ENCODE assay signal across 12 cellular contexts in the genomic region with DNA sequence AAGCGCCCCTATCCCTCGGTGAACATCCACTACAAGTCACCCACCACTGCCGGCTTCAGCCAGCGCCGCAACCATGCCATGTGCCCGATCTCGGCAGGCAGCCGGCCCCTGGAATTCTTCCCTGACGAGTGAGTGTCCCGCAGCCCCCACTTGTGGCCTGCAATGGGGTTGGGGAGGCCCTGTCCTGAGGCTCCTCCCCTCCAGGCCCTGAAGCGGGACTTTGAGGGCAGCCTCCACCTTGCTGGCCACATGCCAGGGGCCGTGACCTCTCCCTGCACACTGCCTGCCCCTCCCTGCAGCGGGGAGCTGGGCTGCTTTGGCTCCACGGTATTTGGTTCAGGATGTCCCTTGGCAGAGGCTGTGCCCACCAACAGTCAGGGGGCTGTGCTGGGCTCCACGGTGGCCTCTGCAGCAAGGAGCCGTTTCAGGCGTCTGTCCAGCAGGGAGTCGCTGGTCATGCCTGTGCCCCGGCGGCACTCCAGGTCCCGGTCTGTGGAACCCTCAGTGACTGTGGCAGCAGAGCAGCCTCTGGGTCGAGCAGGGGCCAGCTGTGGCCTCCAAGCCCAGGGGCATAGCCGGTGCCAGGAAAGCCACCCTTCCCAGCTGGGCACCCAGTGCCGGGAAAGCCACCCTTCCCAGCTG. TPM values are rescaled to one million over a fixed set of nuclear protein-coding genes. Genes with fewer than 3 reads are reported as not detected.
DNase-seq lines count a peak whose midpoint lies in the region; ATAC-seq and TF ChIP-seq lines count a peak whose summit lies in the region.
"Had no signal": no experiment of that assay in that cellular context is flagged by ENCODE, and none has a peak within 500 bp of the region (broad histone marks: within the 10 kb centered on the region; RNA-seq: fewer than 3 reads in every experiment).

No MANE protein-coding gene starts in this region.

- H3K4me1 ChIP-seq in BLaER1 (peaks cover 51% of the 10 kb centered on the region), NT2/D1 (ENCODE audit: insufficient read depth, insufficient read length) (peaks cover 24% of the 10 kb centered on the region), neural progenitor cell (no peaks in the 10 kb centered on the region)

- peaks cover 78% of the 10 kb centered on the region for H3K36me3 ChIP-seq in BLaER1
- peaks cover 85% of the 10 kb centered on the region for H3K36me3 ChIP-seq in NT2/D1 (ENCODE audit: insufficient read depth, insufficient read length, low read length)
- H3K36me3 ChIP-seq in neural progenitor cell: no peaks in the 10 kb centered on the region

- H2AFZ ChIP-seq in neural progenitor cell (replicated peaks): no peak overlapping the region
- H2AFZ ChIP-seq: GM23248 had no signal

- intact Hi-C loops in dorsolateral prefrontal cortex (cut with DNase I): loop anchor here in 1 of 2 donors (10.0 kb wide), 1 partner anchor 338 kb away; a partner anchor contains a TSS

- DNase-seq in NT2/D1 (ENCODE audit: low read depth, low spot score) (no peak), dorsolateral prefrontal cortex (no peak), neural progenitor cell (ENCODE audit: low spot score) (peak; percentile 20), HPDE6-E6E7 (ENCODE audit: extremely low spot score) (no peak), NCI-H510A treated with DMSO at 0.1 percent for 48 hours (lab: John Stamatoyannopoulos, UW) (no peak), putamen (ENCODE audit: low spot score) (no peak)
- DNase-seq: Caco-2, GM23248, NCI-H1436, NCI-H2029 treated with DMSO at 0.1 percent for 48 hours had no signal

- H3K27me3 ChIP-seq in BLaER1 (no peaks in the 10 kb centered on the region), NT2/D1 (ENCODE audit: insufficient read depth, insufficient read length) (no peaks in the 10 kb centered on the region), dorsolateral prefrontal cortex (no peaks in the 10 kb centered on the region), neural progenitor cell (no peaks in the 10 kb centered on the region)

- H3K79me2 ChIP-seq in neural progenitor cell (ENCODE audit: low read depth): no peaks in the 10 kb centered on the region

- H3K27ac ChIP-seq in BLaER1: peak overlapping the region; percentile 87
- peak overlapping the region in 34 of 59 donors; percentile 1 to 97 (median 46) for H3K27ac ChIP-seq in dorsolateral prefrontal cortex
- H3K27ac ChIP-seq in neural progenitor cell: no peak overlapping the region
- H3K27ac ChIP-seq: GM23248 had no signal

- H3K4me2 ChIP-seq in BLaER1 (peak overlapping the region; percentile 95), neural progenitor cell (no peak overlapping the region)

- H3K9ac ChIP-seq in BLaER1 (peak overlapping the region; percentile 73), NT2/D1 (ENCODE audit: insufficient read length, low read depth) (peak overlapping the region; percentile 21), neural progenitor cell (no peak overlapping the region)
- H3K9ac ChIP-seq: GM23248 had no signal

- H3K27me3 Mint-ChIP-seq in neural progenitor cell (ENCODE audit: insufficient read depth, low read depth): peaks cover 4% of the 10 kb centered on the region

- peaks cover 8% of the 10 kb centered on the region for H3F3A ChIP-seq in neural progenitor cell (ENCODE audit: low read depth)

- no peak overlapping the region for H3K27ac Mint-ChIP-seq in neural progenitor cell

- TF ChIP-seq CTCF in dorsolateral prefrontal cortex (IDR thresholded peaks at IDR 0.05 in 54 of 56, conservative IDR thresholded peaks at IDR 0.05 in 2 of 56; ENCODE audit: low read depth in 1 of 56, partially characterized antibody in 56 of 56): no peak
- TF ChIP-seq CTCF in neural progenitor cell (IDR thresholded peaks at IDR 0.05): no peak

- no peaks in the 10 kb centered on the region for H3K9me3 Mint-ChIP-seq in neural progenitor cell

- H3K9me3 ChIP-seq in BLaER1 (no peaks in the 10 kb centered on the region), NT2/D1 (ENCODE audit: insufficient read depth, low read length) (no peaks in the 10 kb centered on the region), neural progenitor cell (ENCODE audit: low read depth) (no peaks in the 10 kb centered on the region)
- H3K9me3 ChIP-seq: Caco-2 had no signal

- no peak for ATAC-seq in GM19351 (IDR thresholded peaks at IDR 0.05; ENCODE audit: unreplicated experiment)

- H3K4me3 ChIP-seq in BLaER1 (peak overlapping the region; percentile 58), NT2/D1 (ENCODE audit: insufficient read length, low read depth) (no peak overlapping the region), dorsolateral prefrontal cortex (no peak overlapping the region), neural progenitor cell (no peak overlapping the region)
- H3K4me3 ChIP-seq: GM23248 had no signal

- H4K20me1 ChIP-seq in BLaER1 (peaks cover 50% of the 10 kb centered on the region), neural progenitor cell (ENCODE audit: low read depth) (peaks cover 15% of the 10 kb centered on the region)

- H3K4me1 Mint-ChIP-seq in neural progenitor cell: no peaks in the 10 kb centered on the region

- H3K36me3 Mint-ChIP-seq in neural progenitor cell: peaks cover 3% of the 10 kb centered on the region

- no peak overlapping the region for H3K4me3 Mint-ChIP-seq in neural progenitor cell

RNA-seq across cellular contexts. Expression of a gene that starts 8.3 kb away (rescaled TPM):
- total RNA-seq in dorsolateral prefrontal cortex: 10 to 100 TPM; 39.2 to 88.9 (median 58.5) TPM
- total RNA-seq in neural progenitor cell (ENCODE audit: low replicate concordance): 15.6 and 42.5 TPM in 2 replicates

RNA-seq across cellular contexts. Expression of a gene that starts 9.6 kb away (rescaled TPM):
- total RNA-seq in dorsolateral prefrontal cortex (10 to 100 TPM; 12.6 to 44.4 (median 21.7) TPM), neural progenitor cell (ENCODE audit: low replicate concordance) (2.3 and 10.3 TPM in 2 replicates)

RNA-seq across cellular contexts. Expression of a gene that starts 9.9 kb away (rescaled TPM):
- total RNA-seq in dorsolateral prefrontal cortex (10 to 100 TPM; 37.4 to 77.9 (median 58.6) TPM), neural progenitor cell (ENCODE audit: low replicate concordance) (48.4 and 108 TPM in 2 replicates)

RNA-seq across cellular contexts. Expression of a gene that starts 19.4 kb away (rescaled TPM):
- total RNA-seq in dorsolateral prefrontal cortex (10 to 100 TPM; 34.3 to 62.3 (median 48.9) TPM), neural progenitor cell (ENCODE audit: low replicate concordance) (18.7 and 53.4 TPM in 2 replicates)

RNA-seq across cellular contexts. Expression of a gene that starts 19.8 kb away (rescaled TPM):
- total RNA-seq in dorsolateral prefrontal cortex: 10 to 100 TPM; 29.7 to 55.7 (median 39.2) TPM
- total RNA-seq in neural progenitor cell (ENCODE audit: low replicate concordance): 22.8 and 77.7 TPM in 2 replicates
